In the genomic region with DNA sequence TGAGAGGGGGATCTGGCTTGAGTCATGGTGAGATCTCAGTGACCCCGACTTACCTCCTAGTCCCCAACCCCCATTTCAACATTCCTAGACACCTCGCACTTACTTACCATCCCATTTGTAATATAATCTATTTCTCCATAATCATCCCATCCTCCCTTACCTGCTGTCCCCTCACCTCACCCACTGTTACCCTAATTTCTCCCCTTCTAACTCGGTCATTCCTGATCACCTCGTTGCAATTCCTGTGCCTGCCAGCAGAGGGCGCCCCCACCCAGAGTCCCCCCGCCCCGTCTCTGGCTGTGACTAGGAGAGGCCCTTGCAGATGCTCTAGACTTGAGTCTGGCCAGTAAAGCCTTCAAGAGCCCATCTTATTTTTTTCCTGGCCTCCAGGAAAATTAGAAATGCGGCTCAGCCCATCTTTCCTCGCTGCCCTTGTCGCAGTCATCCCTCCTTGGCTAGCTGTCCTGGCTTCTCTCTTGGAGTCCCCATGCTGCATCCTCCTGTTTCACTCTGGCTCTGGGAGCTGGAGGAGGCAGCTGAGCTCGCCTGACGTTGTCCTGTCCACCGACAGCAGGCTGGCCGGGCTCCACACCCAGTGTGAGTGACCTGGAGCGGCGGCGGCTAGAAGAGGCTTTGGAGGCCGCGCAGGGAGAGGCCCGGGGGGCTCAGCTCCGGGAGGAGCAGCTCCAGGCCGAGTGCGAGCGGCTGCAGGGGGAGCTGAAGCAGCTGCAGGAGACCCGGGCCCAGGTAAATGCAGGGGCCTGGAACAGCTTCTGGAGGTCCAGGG, we compare ENCODE assay signal across 7 cellular contexts. TPM values are rescaled to one million over a fixed set of nuclear protein-coding genes. Genes with fewer than 3 reads are reported as not detected.
A peak's percentile ranks its signal among the peaks of the same experiment; 100 is the strongest.
DNase-seq lines count a peak whose midpoint lies in the region; ATAC-seq and TF ChIP-seq lines count a peak whose summit lies in the region.

No MANE protein-coding gene starts in this region.

- intact Hi-C loops in left lung (cut with DNase I) = no loop called here

- H3K4me3 ChIP-seq in cardiac fibroblast (replicated peaks in 1 of 2; ENCODE audit: low read depth in 2 of 2, low read length in 2 of 2) (no peak overlapping the region), left lung (no peak overlapping the region)

- peaks cover 0 to 51% of the 10 kb centered on the region in 2 donors for H3K36me3 ChIP-seq in left lung

- ATAC-seq in left lung = peak; percentile 36
- no peak for ATAC-seq in GM21717 (IDR thresholded peaks at IDR 0.05; ENCODE audit: unreplicated experiment)

- DNase-seq in NCI-H1694 treated with DMSO at 0.1 percent for 48 hours (lab: John Stamatoyannopoulos, UW) (peak; percentile 29), cardiac fibroblast (ENCODE audit: low read depth in 2 of 2) (peak; percentile 59 to 63), left lung (peak; percentile 58 to 93)
- DNase-seq in activated CD4-positive, CD25-positive, alpha-beta regulatory T cell treated with anti-CD3 and anti-CD28 coated beads, Interleukin-2, amount 50 U/mL, for 72 hours = peak; percentile 82
- peak; percentile 71 to 78 (median 77) for DNase-seq in stimulated activated CD4-positive, alpha-beta T cell treated with anti-CD3 and anti-CD28 coated beads, TNF-alpha, amount 100 ng/mL, for 48 hours (ENCODE audit: low read depth in 3 of 3)

- no peaks in the 10 kb centered on the region for H3K9me3 ChIP-seq in left lung

- H3K27ac ChIP-seq in left lung = no peak overlapping the region

- TF ChIP-seq CTCF in GM12872 (IDR thresholded peaks at IDR 0.05; ENCODE audit: insufficient read depth, low read depth, low read length) (peak; percentile 83), cardiac fibroblast (IDR thresholded peaks at IDR 0.05; ENCODE audit: low read depth, low read length) (peak; percentile 89), left lung (IDR thresholded peaks at IDR 0.05) (peak; percentile 88 to 95)

- no peaks in the 10 kb centered on the region for H3K27me3 ChIP-seq in left lung

- peaks cover 0 to 45% of the 10 kb centered on the region in 2 donors for H3K4me1 ChIP-seq in left lung

RNA-seq across cellular contexts. Expression of a gene that starts 5.0 kb away (rescaled TPM):
- total RNA-seq in left lung = 10 to 100 TPM; 10.6 to 14.2 TPM

RNA-seq across cellular contexts. Expression of a gene that starts 34.1 kb away (rescaled TPM):
- 1 to 10 TPM; 2.4 to 2.8 TPM for total RNA-seq in left lung

RNA-seq across cellular contexts. Expression of a gene that starts 49.2 kb away (rescaled TPM):
- total RNA-seq in left lung = 100 to 1,000 TPM; 195 to 305 TPM

Comparison
In these comparisons a context has a peak if more than half of its experiments do, and no peak if none do; other contexts are left out.
1. DNase-seq: peak in every context shown above with its lines; median percentile 82 in activated CD4-positive, CD25-positive, alpha-beta regulatory T cell treated with anti-CD3 and anti-CD28 coated beads, Interleukin-2, amount 50 U/mL, for 72 hours; 77 in stimulated activated CD4-positive, alpha-beta T cell treated with anti-CD3 and anti-CD28 coated beads, TNF-alpha, amount 100 ng/mL, for 48 hours; 76 in left lung; 61 in cardiac fibroblast; 29 in NCI-H1694 treated with DMSO at 0.1 percent for 48 hours.